ENCODE assay signal across 20 cellular contexts in the genomic region with DNA sequence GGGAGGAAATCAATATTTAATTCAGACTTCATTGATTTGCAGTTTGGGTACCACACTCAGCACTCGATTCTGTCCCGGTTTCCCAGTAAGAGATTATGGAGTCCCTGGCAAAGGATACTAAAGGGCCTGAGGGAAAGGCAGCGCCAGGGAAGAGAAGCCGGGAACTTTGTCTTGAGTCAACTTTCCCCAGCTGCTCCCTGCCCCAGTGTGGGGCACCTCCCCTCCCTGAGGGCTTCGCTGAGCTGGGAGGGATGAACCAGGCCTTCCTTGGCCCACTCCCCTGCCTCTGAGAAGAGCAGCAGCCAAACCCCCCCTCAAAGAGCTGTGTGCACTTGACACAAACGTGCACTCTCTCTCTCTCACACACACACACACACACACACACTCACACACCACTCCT. TPM values are rescaled to one million over a fixed set of nuclear protein-coding genes. Genes with fewer than 3 reads are reported as not detected.
DNase-seq lines count a peak whose midpoint lies in the region; FAIRE-seq and TF ChIP-seq lines count a peak whose summit lies in the region.
"Had no signal": no experiment of that assay in that cellular context is flagged by ENCODE, and none has a peak within 500 bp of the region (broad histone marks: within the 10 kb centered on the region; RNA-seq: fewer than 3 reads in every experiment).

No MANE protein-coding gene starts in this region.

- no peaks in the 10 kb centered on the region for H4K20me1 ChIP-seq in mammary epithelial cell (ENCODE audit: insufficient read depth, low read length)
- H4K20me1 ChIP-seq: BLaER1 had no signal

- WGBS in mammary epithelial cell (ENCODE audit: low coverage, missing lambda C conversion rate), result 61% methylated on average over 6 of the region's 6 CpGs
- WGBS in suprapubic skin, result 32% methylated on average over 6 of the region's 6 CpGs

- TF ChIP-seq CTCF in mammary epithelial cell (conservative IDR thresholded peaks at IDR 0.05 in 1 of 2, IDR thresholded peaks at IDR 0.05 in 1 of 2; ENCODE audit: extremely low read depth in 1 of 2, insufficient read depth in 1 of 2, low read depth in 1 of 2, low read length in 2 of 2), result no peak
- TF ChIP-seq CTCF in mesothelial cell of epicardium (IDR thresholded peaks at IDR 0.05; ENCODE audit: unreplicated experiment), result no peak
- no peak for TF ChIP-seq CTCF in suprapubic skin (IDR thresholded peaks at IDR 0.05)
- no peak for TF ChIP-seq CTCF in D721Med (IDR thresholded peaks at IDR 0.05; ENCODE audit: insufficient read depth, missing control alignments)

- no peak overlapping the region for H3K9ac ChIP-seq in mammary epithelial cell (ENCODE audit: insufficient read depth, low read length)
- H3K9ac ChIP-seq: BLaER1 had no signal

- no peak for TF ChIP-seq EP300 in suprapubic skin (IDR thresholded peaks at IDR 0.05)

- H3K79me2 ChIP-seq in mammary epithelial cell (ENCODE audit: insufficient read depth, low read length), result no peaks in the 10 kb centered on the region

- TF ChIP-seq POLR2A in suprapubic skin (IDR thresholded peaks at IDR 0.05), result no peak

- H3K27me3 Mint-ChIP-seq in mesothelial cell of epicardium (ENCODE audit: low read depth), result no peaks in the 10 kb centered on the region
- no peaks in the 10 kb centered on the region for H3K27me3 Mint-ChIP-seq in activated CD4-positive, alpha-beta memory T cell treated with anti-CD3 and anti-CD28 coated beads, Interleukin-2, amount 10 ng/mL, durations not matched to agents 7 days and 5 days

- H3K27ac ChIP-seq in mammary epithelial cell (ENCODE audit: insufficient read depth, low read depth, low read length), result no peak overlapping the region
- peak overlapping the region; percentile 46 for H3K27ac ChIP-seq in suprapubic skin
- H3K27ac ChIP-seq: BLaER1 had no signal

- peak; percentile 58 for DNase-seq in M059J (ENCODE audit: low read depth)
- no peak for DNase-seq in mammary epithelial cell
- DNase-seq in mesothelial cell of epicardium (ENCODE audit: low spot score in 2 of 2, unreplicated experiment in 2 of 2), result no peak
- DNase-seq in suprapubic skin (ENCODE audit: low spot score in 2 of 2), result no peak
- DNase-seq in NCI-H1930 (lab: John Stamatoyannopoulos, UW), result no peak
- no peak for DNase-seq in activated CD4-positive, alpha-beta memory T cell treated with anti-CD3 and anti-CD28 coated beads, Interleukin-2, amount 10 ng/mL, durations not matched to agents 7 days and 5 days
- DNase-seq in D721Med (ENCODE audit: insufficient read length, low spot score), result no peak
- DNase-seq: activated CD4-positive, CD25-positive, alpha-beta regulatory T cell; activated gamma-delta T cell treated with Interleukin-2 at 50 U/mL for 16 hours; DMS53; NCI-H2029; NCI-H774; Right ventricle myocardium superior had no signal

- POLR2A ChIA-PET in activated CD4-positive, alpha-beta memory T cell treated with anti-CD3 and anti-CD28 coated beads, Interleukin-2, amount 10 ng/mL, durations not matched to agents 7 days and 5 days (lab: Charles Lee), result no interaction called here

- no peak for FAIRE-seq in D721Med (lab: Jason Lieb, UNC)

- H3K4me2 ChIP-seq in mammary epithelial cell (ENCODE audit: insufficient read depth, low read depth, low read length), result no peak overlapping the region
- H3K4me2 ChIP-seq: BLaER1 had no signal

- peak overlapping the region; percentile 79 for H3K27ac Mint-ChIP-seq in mesothelial cell of epicardium
- no peak overlapping the region for H3K27ac Mint-ChIP-seq in activated CD4-positive, alpha-beta memory T cell treated with anti-CD3 and anti-CD28 coated beads, Interleukin-2, amount 10 ng/mL, durations not matched to agents 7 days and 5 days
- H3K27ac Mint-ChIP-seq: progenitor cell of endocrine pancreas; T-helper 1 cell treated with Interleukin-12 subunit alpha and Interleukin-12 subunit beta and Interleukin-4 antibody, amounts not matched to agents 30 μg/mL and 1 μg/mL, for 36 hours had no signal

- CTCF ChIA-PET in mammary epithelial cell (lab: Charles Lee; ENCODE audit: low non-redundant PET), result no interaction called here
- CTCF ChIA-PET in activated CD4-positive, alpha-beta memory T cell treated with anti-CD3 and anti-CD28 coated beads, Interleukin-2, amount 10 ng/mL, durations not matched to agents 7 days and 5 days (lab: Charles Lee), result interaction anchor here (0.5 to 1.6 kb wide), 2 partner anchors 47 to 259 kb away, joined by 3 to 4 read pairs; no protein-coding TSS in a partner anchor

- H3K9me3 ChIP-seq in mammary epithelial cell (replicated peaks; ENCODE audit: insufficient read depth, low read length) (no peaks in the 10 kb centered on the region), suprapubic skin (no peaks in the 10 kb centered on the region)
- H3K9me3 ChIP-seq: BLaER1 had no signal

- dilution Hi-C loops in mammary epithelial cell (cut with HindIII; ENCODE audit: low sequenced_read_pairs), result no loop called here

- intact Hi-C loops in mammary epithelial cell (cut with micrococcal nuclease), result no loop called here

- H3K4me3 ChIP-seq in mammary epithelial cell (replicated peaks in 1 of 3; ENCODE audit: insufficient read depth in 1 of 3, low read depth in 2 of 3, low read length in 3 of 3), result no peak overlapping the region
- H3K4me3 ChIP-seq in suprapubic skin, result no peak overlapping the region
- H3K4me3 ChIP-seq: BLaER1, coronary artery had no signal

- in situ Hi-C loops in mammary epithelial cell (cut with MboI; ENCODE audit: low sequenced_read_pairs in 2 of 2), result no loop called here

- no peaks in the 10 kb centered on the region for H3K36me3 Mint-ChIP-seq in mesothelial cell of epicardium
- H3K36me3 Mint-ChIP-seq in activated CD4-positive, alpha-beta memory T cell treated with anti-CD3 and anti-CD28 coated beads, Interleukin-2, amount 10 ng/mL, durations not matched to agents 7 days and 5 days (ENCODE audit: low read depth), result no peaks in the 10 kb centered on the region

- H3K4me1 Mint-ChIP-seq in mesothelial cell of epicardium, result peaks cover 46% of the 10 kb centered on the region
- peaks cover 2% of the 10 kb centered on the region for H3K4me1 Mint-ChIP-seq in activated CD4-positive, alpha-beta memory T cell treated with anti-CD3 and anti-CD28 coated beads, Interleukin-2, amount 10 ng/mL, durations not matched to agents 7 days and 5 days

- H2AFZ ChIP-seq in mammary epithelial cell (ENCODE audit: low read depth, low read length), result peak overlapping the region; percentile 25

- BruUV-seq in mammary epithelial cell (replicated peaks; lab: Mats Ljungman, UMichigan), result no TSS peak

- H3K36me3 ChIP-seq in mammary epithelial cell (ENCODE audit: insufficient read depth, low read length) (no peaks in the 10 kb centered on the region), suprapubic skin (no peaks in the 10 kb centered on the region)
- H3K36me3 ChIP-seq: BLaER1 had no signal

- H3K9me3 Mint-ChIP-seq in mesothelial cell of epicardium, result no peaks in the 10 kb centered on the region
- no peaks in the 10 kb centered on the region for H3K9me3 Mint-ChIP-seq in activated CD4-positive, alpha-beta memory T cell treated with anti-CD3 and anti-CD28 coated beads, Interleukin-2, amount 10 ng/mL, durations not matched to agents 7 days and 5 days
- H3K9me3 Mint-ChIP-seq: T-helper 1 cell treated with Interleukin-12 subunit alpha and Interleukin-12 subunit beta and Interleukin-4 antibody, amounts not matched to agents 30 μg/mL and 1 μg/mL, for 36 hours had no signal

- no peak overlapping the region for H3K4me3 Mint-ChIP-seq in mesothelial cell of epicardium
- H3K4me3 Mint-ChIP-seq in activated CD4-positive, alpha-beta memory T cell treated with anti-CD3 and anti-CD28 coated beads, Interleukin-2, amount 10 ng/mL, durations not matched to agents 7 days and 5 days, result no peak overlapping the region
- H3K4me3 Mint-ChIP-seq: T-helper 1 cell treated with Interleukin-12 subunit alpha and Interleukin-12 subunit beta and Interleukin-4 antibody, amounts not matched to agents 30 μg/mL and 1 μg/mL, for 36 hours had no signal

- H3K4me1 ChIP-seq in mammary epithelial cell (ENCODE audit: insufficient read depth, low read length) (peaks cover 8% of the 10 kb centered on the region), suprapubic skin (peaks cover 41% of the 10 kb centered on the region)

- H3K27me3 ChIP-seq in mammary epithelial cell (ENCODE audit: insufficient read depth, low read length) (no peaks in the 10 kb centered on the region), suprapubic skin (no peaks in the 10 kb centered on the region)
- H3K27me3 ChIP-seq: BLaER1 had no signal

RNA-seq across cellular contexts. Expression of a gene that starts 32.6 kb away (rescaled TPM):
- total RNA-seq in M059J (2014; rRNA removed; shearing (Covaris generic)), result not detected in 2 replicates
- not detected for total RNA-seq in mammary epithelial cell
- polyA plus RNA-seq in mammary epithelial cell, result not detected
- not detected for polyA minus RNA-seq in mammary epithelial cell
- total RNA-seq in mesothelial cell of epicardium, result not detected in 3 replicates
- total RNA-seq in suprapubic skin, result not detected
- not detected for total RNA-seq in activated CD4-positive, alpha-beta memory T cell treated with anti-CD3 and anti-CD28 coated beads, Interleukin-2, amount 10 ng/mL, durations not matched to agents 7 days and 5 days
- total RNA-seq: astrocyte, progenitor cell of endocrine pancreas, Right ventricle myocardium superior, subcutaneous adipose tissue had no signal
- polyA plus RNA-seq: esophagus had no signal

RNA-seq across cellular contexts. Expression of a gene that starts 51.0 kb away (rescaled TPM):
- total RNA-seq in M059J (2014; rRNA removed; shearing (Covaris generic)), result not detected in 2 replicates
- total RNA-seq in mammary epithelial cell, result under 1 TPM; under 0.01 to 0.12 TPM
- 0.03 TPM for polyA plus RNA-seq in mammary epithelial cell
- 1.6 TPM for polyA minus RNA-seq in mammary epithelial cell
- 2.8 to 3.3 TPM (median 3.2 TPM) in 3 replicates for total RNA-seq in mesothelial cell of epicardium
- 10 to 100 TPM in 3 of 4 donors, 1 to 10 TPM in 1; 6.4 to 34.7 (median 18.0) TPM for total RNA-seq in suprapubic skin
- not detected for total RNA-seq in activated CD4-positive, alpha-beta memory T cell treated with anti-CD3 and anti-CD28 coated beads, Interleukin-2, amount 10 ng/mL, durations not matched to agents 7 days and 5 days
